21 cellular contexts compared by ENCODE assay signal in genomic region chr3:111566844-111567243, GRCh38. TPM values are rescaled to one million over a fixed set of nuclear protein-coding genes. Genes with fewer than 3 reads are reported as not detected.
DNase-seq lines count a peak whose midpoint lies in the region; ATAC-seq lines count a peak whose summit lies in the region.
"Had no signal": no experiment of that assay in that cellular context is flagged by ENCODE, and none has a peak within 500 bp of the region (broad histone marks: within the 10 kb centered on the region; RNA-seq: fewer than 3 reads in every experiment).

No MANE protein-coding gene starts in this region.

- H3K4me1 Mint-ChIP-seq in activated CD4-positive, alpha-beta T cell treated with anti-CD3 and anti-CD28 coated beads, Interleukin-2, amount 10 ng/mL, durations not matched to agents 7 days and 5 days = peaks cover 54% of the 10 kb centered on the region
- peaks cover 77 to 96% (median 94%) of the 10 kb centered on the region in 3 donors for H3K4me1 Mint-ChIP-seq in CD8-positive, alpha-beta memory T cell
- H3K4me1 Mint-ChIP-seq in activated naive CD8-positive, alpha-beta T cell (ENCODE audit: low read depth) = peaks cover 82% of the 10 kb centered on the region
- peaks cover 50 to 59% of the 10 kb centered on the region in 2 donors for H3K4me1 Mint-ChIP-seq in natural killer cell treated with Interleukin-12 subunit alpha and Interleukin-12 subunit beta and Interleukin-15 and Interleukin-18, amount 100 ng/mL, for 72 hours (ENCODE audit: low read depth in 2 of 2)

- no peak for ATAC-seq in natural killer cell treated with Interleukin-12 subunit alpha and Interleukin-12 subunit beta and Interleukin-15 and Interleukin-18, amount 100 ng/mL, for 72 hours
- ATAC-seq: A549, Panc1 had no signal

- H3K27ac Mint-ChIP-seq in activated CD4-positive, alpha-beta T cell treated with anti-CD3 and anti-CD28 coated beads, Interleukin-2, amount 10 ng/mL, durations not matched to agents 7 days and 5 days = peak overlapping the region; percentile 14
- peak overlapping the region; percentile 1 to 85 (median 72) for H3K27ac Mint-ChIP-seq in CD8-positive, alpha-beta memory T cell
- peak overlapping the region; percentile 73 for H3K27ac Mint-ChIP-seq in activated naive CD8-positive, alpha-beta T cell
- peak overlapping the region; percentile 9 to 62 for H3K27ac Mint-ChIP-seq in natural killer cell treated with Interleukin-12 subunit alpha and Interleukin-12 subunit beta and Interleukin-15 and Interleukin-18, amount 100 ng/mL, for 72 hours

- no peak for DNase-seq in activated CD4-positive, alpha-beta T cell treated with anti-CD3 and anti-CD28 coated beads, Interleukin-2, amount 10 ng/mL, durations not matched to agents 7 days and 5 days
- no peak for DNase-seq in activated CD4-positive, alpha-beta T cell treated with anti-CD3 and anti-CD28 coated beads for 48 hours
- DNase-seq in CD8-positive, alpha-beta memory T cell = no peak
- DNase-seq in natural killer cell treated with Interleukin-12 subunit alpha and Interleukin-12 subunit beta and Interleukin-15 and Interleukin-18, amount 100 ng/mL, for 72 hours (ENCODE audit: low spot score) = no peak
- DNase-seq in SKM-1 (lab: John Stamatoyannopoulos, UW; ENCODE audit: unreplicated experiment) = no peak
- no peak for DNase-seq in HuH-7.5 (ENCODE audit: low spot score)
- no peak for DNase-seq in activated CD8-positive, alpha-beta memory T cell treated with anti-CD3 and anti-CD28 coated beads for 24 hours
- DNase-seq: DMS79 treated with DMSO at 0.1 percent for 48 hours, GDM1, NCI-H1417, NCI-H2029, NCI-H2171 treated with DMSO at 0.1 percent for 48 hours, NCI-H774 had no signal

- H3K27me3 Mint-ChIP-seq in activated CD4-positive, alpha-beta T cell treated with anti-CD3 and anti-CD28 coated beads, Interleukin-2, amount 10 ng/mL, durations not matched to agents 7 days and 5 days = no peaks in the 10 kb centered on the region
- no peaks in the 10 kb centered on the region for H3K27me3 Mint-ChIP-seq in CD8-positive, alpha-beta memory T cell
- no peaks in the 10 kb centered on the region for H3K27me3 Mint-ChIP-seq in activated naive CD8-positive, alpha-beta T cell
- no peaks in the 10 kb centered on the region for H3K27me3 Mint-ChIP-seq in natural killer cell treated with Interleukin-12 subunit alpha and Interleukin-12 subunit beta and Interleukin-15 and Interleukin-18, amount 100 ng/mL, for 72 hours
- H3K27me3 Mint-ChIP-seq: IgD-negative memory B cell had no signal

- H3K4me3 Mint-ChIP-seq in activated CD4-positive, alpha-beta T cell treated with anti-CD3 and anti-CD28 coated beads, Interleukin-2, amount 10 ng/mL, durations not matched to agents 7 days and 5 days = no peak overlapping the region
- peak overlapping the region in 5 of 7 donors; percentile 12 to 49 (median 46) for H3K4me3 Mint-ChIP-seq in CD8-positive, alpha-beta memory T cell
- H3K4me3 Mint-ChIP-seq in activated naive CD8-positive, alpha-beta T cell = no peak overlapping the region
- H3K4me3 Mint-ChIP-seq in natural killer cell treated with Interleukin-12 subunit alpha and Interleukin-12 subunit beta and Interleukin-15 and Interleukin-18, amount 100 ng/mL, for 72 hours = no peak overlapping the region
- H3K4me3 Mint-ChIP-seq: IgD-negative memory B cell had no signal

- CTCF ChIA-PET in activated CD4-positive, alpha-beta T cell treated with anti-CD3 and anti-CD28 coated beads, Interleukin-2, amount 10 ng/mL, durations not matched to agents 7 days and 5 days (lab: Charles Lee) = interaction anchor here (0.7 kb wide), 1 partner anchor 243 kb away, joined by 3 read pairs; no protein-coding TSS in a partner anchor
- CTCF ChIA-PET in CD8-positive, alpha-beta memory T cell (lab: Charles Lee) = no interaction called here

- peaks cover 34% of the 10 kb centered on the region for H3K4me1 ChIP-seq in CD8-positive, alpha-beta memory T cell (ENCODE audit: insufficient read depth, low read length)
- H3K4me1 ChIP-seq: HAP-1 had no signal

- peaks cover 65% of the 10 kb centered on the region for H3K36me3 Mint-ChIP-seq in activated CD4-positive, alpha-beta T cell treated with anti-CD3 and anti-CD28 coated beads, Interleukin-2, amount 10 ng/mL, durations not matched to agents 7 days and 5 days (ENCODE audit: low read depth)
- peaks cover 12 to 53% (median 33%) of the 10 kb centered on the region in 3 donors for H3K36me3 Mint-ChIP-seq in CD8-positive, alpha-beta memory T cell
- peaks cover 9% of the 10 kb centered on the region for H3K36me3 Mint-ChIP-seq in activated naive CD8-positive, alpha-beta T cell
- H3K36me3 Mint-ChIP-seq in natural killer cell treated with Interleukin-12 subunit alpha and Interleukin-12 subunit beta and Interleukin-15 and Interleukin-18, amount 100 ng/mL, for 72 hours = peaks cover 5% of the 10 kb centered on the region

- no peaks in the 10 kb centered on the region for H3K9me3 ChIP-seq in CD8-positive, alpha-beta memory T cell (ENCODE audit: low read length)
- H3K9me3 ChIP-seq: A549, HAP-1 had no signal

- no peaks in the 10 kb centered on the region for H3K9me3 Mint-ChIP-seq in activated CD4-positive, alpha-beta T cell treated with anti-CD3 and anti-CD28 coated beads, Interleukin-2, amount 10 ng/mL, durations not matched to agents 7 days and 5 days
- peaks cover 0 to 1% (median 0%) of the 10 kb centered on the region in 5 donors for H3K9me3 Mint-ChIP-seq in CD8-positive, alpha-beta memory T cell
- no peaks in the 10 kb centered on the region for H3K9me3 Mint-ChIP-seq in activated naive CD8-positive, alpha-beta T cell (ENCODE audit: low read depth)
- no peaks in the 10 kb centered on the region for H3K9me3 Mint-ChIP-seq in natural killer cell treated with Interleukin-12 subunit alpha and Interleukin-12 subunit beta and Interleukin-15 and Interleukin-18, amount 100 ng/mL, for 72 hours
- H3K9me3 Mint-ChIP-seq: IgD-negative memory B cell had no signal

- H3K27me3 ChIP-seq in CD8-positive, alpha-beta memory T cell (ENCODE audit: insufficient read depth, low read length, poor library complexity, severe bottlenecking) = no peaks in the 10 kb centered on the region

- H3K4me3 ChIP-seq in CD8-positive, alpha-beta memory T cell (ENCODE audit: low read length) = no peak overlapping the region
- H3K4me3 ChIP-seq: A549, HAP-1 had no signal

- peaks cover 9% of the 10 kb centered on the region for H3K36me3 ChIP-seq in CD8-positive, alpha-beta memory T cell (ENCODE audit: insufficient read depth, low read length)
- H3K36me3 ChIP-seq: HAP-1 had no signal

- POLR2A ChIA-PET in activated CD4-positive, alpha-beta T cell treated with anti-CD3 and anti-CD28 coated beads, Interleukin-2, amount 10 ng/mL, durations not matched to agents 7 days and 5 days (lab: Charles Lee) = no interaction called here
- POLR2A ChIA-PET in CD8-positive, alpha-beta memory T cell (lab: Charles Lee) = no interaction called here

- no peak overlapping the region for H3K27ac ChIP-seq in CD8-positive, alpha-beta memory T cell (ENCODE audit: low read depth, low read length)
- H3K27ac ChIP-seq: A549, C4-2B had no signal

RNA-seq across cellular contexts. Expression of gene CD96, which starts 24.8 kb away (rescaled TPM):
- 100 to 1,000 TPM; 271 to 307 TPM for total RNA-seq in activated CD4-positive, alpha-beta T cell treated with anti-CD3 and anti-CD28 coated beads, Interleukin-2, amount 10 ng/mL, durations not matched to agents 7 days and 5 days
- total RNA-seq in CD8-positive, alpha-beta memory T cell = 10 to 100 TPM; 69.1 to 80.9 TPM
- polyA plus RNA-seq in CD8-positive, alpha-beta memory T cell = 262 TPM
- total RNA-seq in natural killer cell treated with Interleukin-12 subunit alpha and Interleukin-12 subunit beta and Interleukin-15 and Interleukin-18, amount 100 ng/mL, for 72 hours = 100 to 1,000 TPM; 152 to 168 TPM
- total RNA-seq: NCI-H460 had no signal
- polyA plus RNA-seq: A549 had no signal

RNA-seq across cellular contexts. Expression of gene ZBED2, which starts 28.3 kb away (rescaled TPM):
- total RNA-seq in activated CD4-positive, alpha-beta T cell treated with anti-CD3 and anti-CD28 coated beads, Interleukin-2, amount 10 ng/mL, durations not matched to agents 7 days and 5 days = 1 to 10 TPM; 3.6 to 3.9 TPM
- 100 to 1,000 TPM; 547 to 551 TPM for total RNA-seq in CD8-positive, alpha-beta memory T cell
- 0.51 TPM for polyA plus RNA-seq in CD8-positive, alpha-beta memory T cell
- total RNA-seq in natural killer cell treated with Interleukin-12 subunit alpha and Interleukin-12 subunit beta and Interleukin-15 and Interleukin-18, amount 100 ng/mL, for 72 hours = 10 to 100 TPM in 1 of 2 donors, 1 to 10 TPM in 1; 5.7 to 70.2 TPM
- total RNA-seq: LHCN-M2, NCI-H460 had no signal

Comparison
In these comparisons a context has a peak if more than half of its experiments do, and no peak if none do; other contexts are left out.
1. H3K27ac Mint-ChIP-seq: peak in every context shown above with its lines; median percentile 73 in activated naive CD8-positive, alpha-beta T cell; 72 in CD8-positive, alpha-beta memory T cell; 36 in natural killer cell treated with Interleukin-12 subunit alpha and Interleukin-12 subunit beta and Interleukin-15 and Interleukin-18, amount 100 ng/mL, for 72 hours; 14 in activated CD4-positive, alpha-beta T cell treated with anti-CD3 and anti-CD28 coated beads, Interleukin-2, amount 10 ng/mL, durations not matched to agents 7 days and 5 days.
2. H3K4me3 Mint-ChIP-seq: peak in CD8-positive, alpha-beta memory T cell (5 of 7); none in activated CD4-positive, alpha-beta T cell treated with anti-CD3 and anti-CD28 coated beads, Interleukin-2, amount 10 ng/mL, durations not matched to agents 7 days and 5 days (single experiment), activated naive CD8-positive, alpha-beta T cell (single experiment) and natural killer cell treated with Interleukin-12 subunit alpha and Interleukin-12 subunit beta and Interleukin-15 and Interleukin-18, amount 100 ng/mL, for 72 hours (single experiment).
3. RNA of gene ZBED2, which starts 28.3 kb away (total RNA-seq): 547 to 551 TPM in CD8-positive, alpha-beta memory T cell; 5.7 to 70.2 TPM in natural killer cell treated with Interleukin-12 subunit alpha and Interleukin-12 subunit beta and Interleukin-15 and Interleukin-18, amount 100 ng/mL, for 72 hours and 3.6 to 3.9 TPM in activated CD4-positive, alpha-beta T cell treated with anti-CD3 and anti-CD28 coated beads, Interleukin-2, amount 10 ng/mL, durations not matched to agents 7 days and 5 days; every median in the first group is over 4 times any median in the second.